In genomic region chr3:154132777-154133375, GRCh38 we compare ENCODE assay signal across 1 cellular context.
TF ChIP-seq lines count a peak whose summit lies in the region.

No MANE protein-coding gene starts in this region.

TF ChIP-seq in HEK293, 187 proteins besides CTCF, POLR2A, EP300 and RAD21 (continued from another document and continues in another):
- no peak for TF ChIP-seq ZBTB7A (tag by site-specific recombination; IDR thresholded peaks at IDR 0.05; ENCODE audit: low read depth)
- TF ChIP-seq ZNF610 (tag by site-specific recombination; IDR thresholded peaks at IDR 0.05; ENCODE audit: borderline replicate concordance), result no peak
- TF ChIP-seq ZNF843 (tag by site-specific recombination; IDR thresholded peaks at IDR 0.05), result peak; percentile 91
- peak; percentile 80 for TF ChIP-seq WT1 (tag by site-specific recombination; IDR thresholded peaks at IDR 0.05)
- no peak for TF ChIP-seq ZNF37A (tag by site-specific recombination; IDR thresholded peaks at IDR 0.05)
- TF ChIP-seq KLF7 (tag by site-specific recombination; IDR thresholded peaks at IDR 0.05; ENCODE audit: borderline replicate concordance), result no peak
- TF ChIP-seq ZNF391 (tag by site-specific recombination; IDR thresholded peaks at IDR 0.05; ENCODE audit: borderline replicate concordance, low read depth), result no peak
- TF ChIP-seq, protein P1, sequence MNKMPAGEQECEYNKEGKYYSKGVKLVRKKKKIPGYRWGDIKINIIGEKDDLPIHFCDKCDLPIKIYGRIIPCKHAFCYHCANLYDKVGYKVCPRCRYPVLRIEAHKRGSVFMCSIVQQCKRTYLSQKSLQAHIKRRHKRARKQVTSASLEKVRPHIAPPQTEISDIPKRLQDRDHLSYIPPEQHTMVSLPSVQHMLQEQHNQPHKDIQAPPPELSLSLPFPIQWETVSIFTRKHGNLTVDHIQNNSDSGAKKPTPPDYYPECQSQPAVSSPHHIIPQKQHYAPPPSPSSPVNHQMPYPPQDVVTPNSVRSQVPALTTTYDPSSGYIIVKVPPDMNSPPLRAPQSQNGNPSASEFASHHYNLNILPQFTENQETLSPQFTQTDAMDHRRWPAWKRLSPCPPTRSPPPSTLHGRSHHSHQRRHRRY (tag by site-specific recombination; IDR thresholded peaks at IDR 0.05), result no peak
- TF ChIP-seq ZNF23 (tag by site-specific recombination; IDR thresholded peaks at IDR 0.05; ENCODE audit: borderline replicate concordance), result no peak
- TF ChIP-seq, protein P2, sequence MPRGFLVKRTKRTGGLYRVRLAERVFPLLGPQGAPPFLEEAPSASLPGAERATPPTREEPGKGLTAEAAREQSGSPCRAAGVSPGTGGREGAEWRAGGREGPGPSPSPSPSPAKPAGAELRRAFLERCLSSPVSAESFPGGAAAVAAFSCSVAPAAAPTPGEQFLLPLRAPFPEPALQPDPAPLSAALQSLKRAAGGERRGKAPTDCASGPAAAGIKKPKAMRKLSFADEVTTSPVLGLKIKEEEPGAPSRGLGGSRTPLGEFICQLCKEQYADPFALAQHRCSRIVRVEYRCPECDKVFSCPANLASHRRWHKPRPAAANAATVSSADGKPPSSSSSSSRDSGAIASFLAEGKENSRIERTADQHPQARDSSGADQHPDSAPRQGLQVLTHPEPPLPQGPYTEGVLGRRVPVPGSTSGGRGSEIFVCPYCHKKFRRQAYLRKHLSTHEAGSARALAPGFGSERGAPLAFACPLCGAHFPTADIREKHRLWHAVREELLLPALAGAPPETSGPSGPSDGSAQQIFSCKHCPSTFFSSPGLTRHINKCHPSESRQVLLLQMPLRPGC (tag by site-specific recombination; IDR thresholded peaks at IDR 0.05), result peak; percentile 94
- no peak for TF ChIP-seq ZNF175 (tag by site-specific recombination; IDR thresholded peaks at IDR 0.05)
- no peak for TF ChIP-seq BCL11B (tag by site-specific recombination; IDR thresholded peaks at IDR 0.05; ENCODE audit: low read depth)
- TF ChIP-seq ZNF202 (tag by site-specific recombination; IDR thresholded peaks at IDR 0.05; ENCODE audit: borderline replicate concordance), result no peak
- TF ChIP-seq GLI4 (tag by site-specific recombination; IDR thresholded peaks at IDR 0.05), result no peak
- TF ChIP-seq ZNF76 (tag by site-specific recombination; IDR thresholded peaks at IDR 0.05; ENCODE audit: borderline replicate concordance, low read depth), result no peak
- TF ChIP-seq, protein P3, sequence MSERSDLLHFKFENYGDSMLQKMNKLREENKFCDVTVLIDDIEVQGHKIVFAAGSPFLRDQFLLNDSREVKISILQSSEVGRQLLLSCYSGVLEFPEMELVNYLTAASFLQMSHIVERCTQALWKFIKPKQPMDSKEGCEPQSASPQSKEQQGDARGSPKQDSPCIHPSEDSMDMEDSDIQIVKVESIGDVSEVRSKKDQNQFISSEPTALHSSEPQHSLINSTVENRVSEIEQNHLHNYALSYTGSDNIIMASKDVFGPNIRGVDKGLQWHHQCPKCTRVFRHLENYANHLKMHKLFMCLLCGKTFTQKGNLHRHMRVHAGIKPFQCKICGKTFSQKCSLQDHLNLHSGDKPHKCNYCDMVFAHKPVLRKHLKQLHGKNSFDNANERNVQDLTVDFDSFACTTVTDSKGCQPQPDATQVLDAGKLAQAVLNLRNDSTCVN (tag by site-specific recombination; optimal IDR thresholded peaks at IDR 0.05), result no peak
- no peak for TF ChIP-seq ZNF114 (tag by site-specific recombination; IDR thresholded peaks at IDR 0.05)
- no peak for TF ChIP-seq ZFHX2 (tag by site-specific recombination; conservative IDR thresholded peaks at IDR 0.05)
- no peak for TF ChIP-seq BCL11A (tag by site-specific recombination; IDR thresholded peaks at IDR 0.05; ENCODE audit: low read depth)
- TF ChIP-seq ZXDB (tag by site-specific recombination; IDR thresholded peaks at IDR 0.05), result peak; percentile 79
- TF ChIP-seq PRDM1 (tag by site-specific recombination; IDR thresholded peaks at IDR 0.05), result no peak
- peak; percentile 86 for TF ChIP-seq FEZF1 (tag by site-specific recombination; IDR thresholded peaks at IDR 0.05)
- TF ChIP-seq, protein P4, sequence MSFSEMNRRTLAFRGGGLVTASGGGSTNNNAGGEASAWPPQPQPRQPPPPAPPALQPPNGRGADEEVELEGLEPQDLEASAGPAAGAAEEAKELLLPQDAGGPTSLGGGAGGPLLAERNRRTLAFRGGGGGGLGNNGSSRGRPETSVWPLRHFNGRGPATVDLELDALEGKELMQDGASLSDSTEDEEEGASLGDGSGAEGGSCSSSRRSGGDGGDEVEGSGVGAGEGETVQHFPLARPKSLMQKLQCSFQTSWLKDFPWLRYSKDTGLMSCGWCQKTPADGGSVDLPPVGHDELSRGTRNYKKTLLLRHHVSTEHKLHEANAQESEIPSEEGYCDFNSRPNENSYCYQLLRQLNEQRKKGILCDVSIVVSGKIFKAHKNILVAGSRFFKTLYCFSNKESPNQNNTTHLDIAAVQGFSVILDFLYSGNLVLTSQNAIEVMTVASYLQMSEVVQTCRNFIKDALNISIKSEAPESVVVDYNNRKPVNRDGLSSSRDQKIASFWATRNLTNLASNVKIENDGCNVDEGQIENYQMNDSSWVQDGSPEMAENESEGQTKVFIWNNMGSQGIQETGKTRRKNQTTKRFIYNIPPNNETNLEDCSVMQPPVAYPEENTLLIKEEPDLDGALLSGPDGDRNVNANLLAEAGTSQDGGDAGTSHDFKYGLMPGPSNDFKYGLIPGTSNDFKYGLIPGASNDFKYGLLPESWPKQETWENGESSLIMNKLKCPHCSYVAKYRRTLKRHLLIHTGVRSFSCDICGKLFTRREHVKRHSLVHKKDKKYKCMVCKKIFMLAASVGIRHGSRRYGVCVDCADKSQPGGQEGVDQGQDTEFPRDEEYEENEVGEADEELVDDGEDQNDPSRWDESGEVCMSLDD (tag by site-specific recombination; IDR thresholded peaks at IDR 0.05), result no peak
- TF ChIP-seq MEIS1 (CRISPR knock-in tag; IDR thresholded peaks at IDR 0.05; ENCODE audit: borderline replicate concordance), result no peak
- TF ChIP-seq, protein P5, sequence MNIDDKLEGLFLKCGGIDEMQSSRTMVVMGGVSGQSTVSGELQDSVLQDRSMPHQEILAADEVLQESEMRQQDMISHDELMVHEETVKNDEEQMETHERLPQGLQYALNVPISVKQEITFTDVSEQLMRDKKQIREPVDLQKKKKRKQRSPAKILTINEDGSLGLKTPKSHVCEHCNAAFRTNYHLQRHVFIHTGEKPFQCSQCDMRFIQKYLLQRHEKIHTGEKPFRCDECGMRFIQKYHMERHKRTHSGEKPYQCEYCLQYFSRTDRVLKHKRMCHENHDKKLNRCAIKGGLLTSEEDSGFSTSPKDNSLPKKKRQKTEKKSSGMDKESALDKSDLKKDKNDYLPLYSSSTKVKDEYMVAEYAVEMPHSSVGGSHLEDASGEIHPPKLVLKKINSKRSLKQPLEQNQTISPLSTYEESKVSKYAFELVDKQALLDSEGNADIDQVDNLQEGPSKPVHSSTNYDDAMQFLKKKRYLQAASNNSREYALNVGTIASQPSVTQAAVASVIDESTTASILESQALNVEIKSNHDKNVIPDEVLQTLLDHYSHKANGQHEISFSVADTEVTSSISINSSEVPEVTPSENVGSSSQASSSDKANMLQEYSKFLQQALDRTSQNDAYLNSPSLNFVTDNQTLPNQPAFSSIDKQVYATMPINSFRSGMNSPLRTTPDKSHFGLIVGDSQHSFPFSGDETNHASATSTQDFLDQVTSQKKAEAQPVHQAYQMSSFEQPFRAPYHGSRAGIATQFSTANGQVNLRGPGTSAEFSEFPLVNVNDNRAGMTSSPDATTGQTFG (tag by site-specific recombination; IDR thresholded peaks at IDR 0.05; ENCODE audit: borderline replicate concordance), result no peak
- TF ChIP-seq, protein P6, sequence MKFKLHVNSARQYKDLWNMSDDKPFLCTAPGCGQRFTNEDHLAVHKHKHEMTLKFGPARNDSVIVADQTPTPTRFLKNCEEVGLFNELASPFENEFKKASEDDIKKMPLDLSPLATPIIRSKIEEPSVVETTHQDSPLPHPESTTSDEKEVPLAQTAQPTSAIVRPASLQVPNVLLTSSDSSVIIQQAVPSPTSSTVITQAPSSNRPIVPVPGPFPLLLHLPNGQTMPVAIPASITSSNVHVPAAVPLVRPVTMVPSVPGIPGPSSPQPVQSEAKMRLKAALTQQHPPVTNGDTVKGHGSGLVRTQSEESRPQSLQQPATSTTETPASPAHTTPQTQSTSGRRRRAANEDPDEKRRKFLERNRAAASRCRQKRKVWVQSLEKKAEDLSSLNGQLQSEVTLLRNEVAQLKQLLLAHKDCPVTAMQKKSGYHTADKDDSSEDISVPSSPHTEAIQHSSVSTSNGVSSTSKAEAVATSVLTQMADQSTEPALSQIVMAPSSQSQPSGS (tag by site-specific recombination; IDR thresholded peaks at IDR 0.05; ENCODE audit: low read depth), result peak; percentile 53
- TF ChIP-seq KLF9 (tag by site-specific recombination; IDR thresholded peaks at IDR 0.05; ENCODE audit: low read depth), result no peak
- TF ChIP-seq, protein P7, sequence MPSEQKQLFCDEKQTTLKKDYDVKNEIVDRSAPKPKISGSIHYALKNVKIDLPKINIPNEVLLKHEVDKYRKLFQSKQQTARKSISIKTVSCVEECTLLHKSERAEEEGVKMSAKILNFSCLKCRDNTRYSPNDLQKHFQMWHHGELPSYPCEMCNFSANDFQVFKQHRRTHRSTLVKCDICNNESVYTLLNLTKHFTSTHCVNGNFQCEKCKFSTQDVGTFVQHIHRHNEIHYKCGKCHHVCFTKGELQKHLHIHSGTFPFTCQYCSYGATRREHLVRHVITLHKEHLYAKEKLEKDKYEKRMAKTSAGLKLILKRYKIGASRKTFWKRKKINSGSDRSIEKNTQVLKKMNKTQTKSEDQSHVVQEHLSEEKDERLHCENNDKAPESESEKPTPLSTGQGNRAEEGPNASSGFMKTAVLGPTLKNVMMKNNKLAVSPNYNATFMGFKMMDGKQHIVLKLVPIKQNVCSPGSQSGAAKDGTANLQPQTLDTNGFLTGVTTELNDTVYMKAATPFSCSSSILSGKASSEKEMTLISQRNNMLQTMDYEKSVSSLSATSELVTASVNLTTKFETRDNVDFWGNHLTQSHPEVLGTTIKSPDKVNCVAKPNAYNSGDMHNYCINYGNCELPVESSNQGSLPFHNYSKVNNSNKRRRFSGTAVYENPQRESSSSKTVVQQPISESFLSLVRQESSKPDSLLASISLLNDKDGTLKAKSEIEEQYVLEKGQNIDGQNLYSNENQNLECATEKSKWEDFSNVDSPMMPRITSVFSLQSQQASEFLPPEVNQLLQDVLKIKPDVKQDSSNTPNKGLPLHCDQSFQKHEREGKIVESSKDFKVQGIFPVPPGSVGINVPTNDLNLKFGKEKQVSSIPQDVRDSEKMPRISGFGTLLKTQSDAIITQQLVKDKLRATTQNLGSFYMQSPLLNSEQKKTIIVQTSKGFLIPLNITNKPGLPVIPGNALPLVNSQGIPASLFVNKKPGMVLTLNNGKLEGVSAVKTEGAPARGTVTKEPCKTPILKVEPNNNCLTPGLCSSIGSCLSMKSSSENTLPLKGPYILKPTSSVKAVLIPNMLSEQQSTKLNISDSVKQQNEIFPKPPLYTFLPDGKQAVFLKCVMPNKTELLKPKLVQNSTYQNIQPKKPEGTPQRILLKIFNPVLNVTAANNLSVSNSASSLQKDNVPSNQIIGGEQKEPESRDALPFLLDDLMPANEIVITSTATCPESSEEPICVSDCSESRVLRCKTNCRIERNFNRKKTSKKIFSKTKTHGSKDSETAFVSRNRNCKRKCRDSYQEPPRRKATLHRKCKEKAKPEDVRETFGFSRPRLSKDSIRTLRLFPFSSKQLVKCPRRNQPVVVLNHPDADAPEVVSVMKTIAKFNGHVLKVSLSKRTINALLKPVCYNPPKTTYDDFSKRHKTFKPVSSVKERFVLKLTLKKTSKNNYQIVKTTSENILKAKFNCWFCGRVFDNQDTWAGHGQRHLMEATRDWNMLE (tag by site-specific recombination; conservative IDR thresholded peaks at IDR 0.05; ENCODE audit: low read depth), result peak; percentile 42; the same call in 1 of the 2 replicates
- no peak for TF ChIP-seq ZNF529 (tag by site-specific recombination; IDR thresholded peaks at IDR 0.05; ENCODE audit: insufficient replicate concordance)
- no peak for TF ChIP-seq ZFP69B (tag by site-specific recombination; IDR thresholded peaks at IDR 0.05)
- no peak for TF ChIP-seq ZNF48 (tag by site-specific recombination; IDR thresholded peaks at IDR 0.05)
- TF ChIP-seq ZBTB49 (tag by site-specific recombination; IDR thresholded peaks at IDR 0.05; ENCODE audit: low read depth), result no peak
- TF ChIP-seq ZNF791 (tag by site-specific recombination; IDR thresholded peaks at IDR 0.05), result no peak
- TF ChIP-seq ZNF132 (tag by site-specific recombination; IDR thresholded peaks at IDR 0.05; ENCODE audit: borderline replicate concordance), result no peak
- no peak for TF ChIP-seq MYNN (tag by site-specific recombination; IDR thresholded peaks at IDR 0.05; ENCODE audit: borderline replicate concordance)
- TF ChIP-seq ZSCAN16 (tag by site-specific recombination; IDR thresholded peaks at IDR 0.05), result no peak
- TF ChIP-seq ZSCAN23 (tag by site-specific recombination; IDR thresholded peaks at IDR 0.05), result no peak
- no peak for TF ChIP-seq ZNF324 (tag by site-specific recombination; IDR thresholded peaks at IDR 0.05)
- no peak for TF ChIP-seq ZNF133 (tag by site-specific recombination; IDR thresholded peaks at IDR 0.05)
- no peak for TF ChIP-seq ZNF426 (tag by site-specific recombination; IDR thresholded peaks at IDR 0.05)
- TF ChIP-seq, protein P8, sequence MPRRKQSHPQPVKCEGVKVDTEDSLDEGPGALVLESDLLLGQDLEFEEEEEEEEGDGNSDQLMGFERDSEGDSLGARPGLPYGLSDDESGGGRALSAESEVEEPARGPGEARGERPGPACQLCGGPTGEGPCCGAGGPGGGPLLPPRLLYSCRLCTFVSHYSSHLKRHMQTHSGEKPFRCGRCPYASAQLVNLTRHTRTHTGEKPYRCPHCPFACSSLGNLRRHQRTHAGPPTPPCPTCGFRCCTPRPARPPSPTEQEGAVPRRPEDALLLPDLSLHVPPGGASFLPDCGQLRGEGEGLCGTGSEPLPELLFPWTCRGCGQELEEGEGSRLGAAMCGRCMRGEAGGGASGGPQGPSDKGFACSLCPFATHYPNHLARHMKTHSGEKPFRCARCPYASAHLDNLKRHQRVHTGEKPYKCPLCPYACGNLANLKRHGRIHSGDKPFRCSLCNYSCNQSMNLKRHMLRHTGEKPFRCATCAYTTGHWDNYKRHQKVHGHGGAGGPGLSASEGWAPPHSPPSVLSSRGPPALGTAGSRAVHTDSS (tag by site-specific recombination; IDR thresholded peaks at IDR 0.05), result no peak
